ENCODE assay signal across 8 cellular contexts in genomic region chr5:173890195-173890951, GRCh38.
A peak's percentile ranks its signal among the peaks of the same experiment; 100 is the strongest.
DNase-seq lines count a peak whose midpoint lies in the region; ATAC-seq and TF ChIP-seq lines count a peak whose summit lies in the region.

No MANE protein-coding gene starts in this region.

- in situ Hi-C loops in astrocyte of the cerebellum (cut with HindIII; ENCODE audit: low sequenced_read_pairs) = no loop called here

- no peaks in the 10 kb centered on the region for H3K36me3 ChIP-seq in DOHH2 (ENCODE audit: control insufficient read depth, low read length)

- no peak overlapping the region for H3K27ac Mint-ChIP-seq in stimulated activated effector memory CD8-positive, alpha-beta T cell treated with anti-CD3 and anti-CD28 coated beads, Interleukin-12 subunit alpha, Interleukin-12 subunit beta, amount 100 ng/mL, for 72 hours

- no peaks in the 10 kb centered on the region for H3K9me3 Mint-ChIP-seq in stimulated activated effector memory CD8-positive, alpha-beta T cell treated with anti-CD3 and anti-CD28 coated beads, Interleukin-12 subunit alpha, Interleukin-12 subunit beta, amount 100 ng/mL, for 72 hours

- peaks cover 6% of the 10 kb centered on the region for H3K36me3 Mint-ChIP-seq in stimulated activated effector memory CD8-positive, alpha-beta T cell treated with anti-CD3 and anti-CD28 coated beads, Interleukin-12 subunit alpha, Interleukin-12 subunit beta, amount 100 ng/mL, for 72 hours

- H3K4me3 ChIP-seq in DOHH2 (ENCODE audit: low read length) = peak overlapping the region; percentile 23
- peak overlapping the region; percentile 90 for H3K4me3 ChIP-seq in astrocyte of the cerebellum (ENCODE audit: low read depth, low read length)

- H4K20me1 ChIP-seq in DOHH2 (ENCODE audit: control insufficient read depth, insufficient read depth, low read depth, low read length) = no peaks in the 10 kb centered on the region

- H3K9me3 ChIP-seq in DOHH2 (ENCODE audit: control insufficient read depth, insufficient read depth, low read length) = no peaks in the 10 kb centered on the region

- H3K4me1 Mint-ChIP-seq in stimulated activated effector memory CD8-positive, alpha-beta T cell treated with anti-CD3 and anti-CD28 coated beads, Interleukin-12 subunit alpha, Interleukin-12 subunit beta, amount 100 ng/mL, for 72 hours = peaks cover 61% of the 10 kb centered on the region

- peaks cover 26% of the 10 kb centered on the region for H3K79me2 ChIP-seq in DOHH2 (ENCODE audit: control insufficient read depth, low read length)

- peak overlapping the region; percentile 76 for H3K4me2 ChIP-seq in DOHH2 (ENCODE audit: low read length)

- peaks cover 67% of the 10 kb centered on the region for H3K4me1 ChIP-seq in DOHH2 (ENCODE audit: control insufficient read depth, low read length)

- peaks cover 6% of the 10 kb centered on the region; the same call in 1 of the 2 replicates for H3F3A ChIP-seq in DOHH2 (ENCODE audit: control insufficient read depth, insufficient read depth)

- no peaks in the 10 kb centered on the region for H3K27me3 ChIP-seq in DOHH2 (ENCODE audit: control insufficient read depth, low read length)

- DNase-seq in NCI-H146 (lab: John Stamatoyannopoulos, UW) (peak; percentile 55), astrocyte of the cerebellum (ENCODE audit: low read depth) (no peak), islet precursor cell (peak; percentile 67), Kasumi-1 (lab: John Stamatoyannopoulos, UW) (no peak)
- DNase-seq in stimulated activated effector memory CD8-positive, alpha-beta T cell treated with anti-CD3 and anti-CD28 coated beads, Interleukin-12 subunit alpha, Interleukin-12 subunit beta, amount 100 ng/mL, for 72 hours (ENCODE audit: low spot score in 2 of 2) = no peak

- H3K9me2 ChIP-seq in DOHH2 (replicated peaks; ENCODE audit: control insufficient read depth, low read length) = no peaks in the 10 kb centered on the region

- H3K4me3 Mint-ChIP-seq in stimulated activated effector memory CD8-positive, alpha-beta T cell treated with anti-CD3 and anti-CD28 coated beads, Interleukin-12 subunit alpha, Interleukin-12 subunit beta, amount 100 ng/mL, for 72 hours = peak overlapping the region; percentile 92

- no peak for TF ChIP-seq CTCF in DOHH2 (IDR thresholded peaks at IDR 0.05; ENCODE audit: low read depth, low read length, poor library complexity, severe bottlenecking)
- TF ChIP-seq CTCF in astrocyte of the cerebellum (IDR thresholded peaks at IDR 0.05; ENCODE audit: low read depth, low read length, missing control alignments) = no peak

- H3K27ac ChIP-seq in DOHH2 (ENCODE audit: low read depth, low read length) = no peak overlapping the region

- ATAC-seq in stimulated activated effector memory CD8-positive, alpha-beta T cell treated with anti-CD3 and anti-CD28 coated beads, Interleukin-12 subunit alpha, Interleukin-12 subunit beta, amount 100 ng/mL, for 72 hours = no peak
- ATAC-seq in GM19397 (IDR thresholded peaks at IDR 0.05; ENCODE audit: unreplicated experiment) (no peak), HG03108 (IDR thresholded peaks at IDR 0.05; ENCODE audit: unreplicated experiment) (no peak)

Comparison
In these comparisons a context has a peak if more than half of its experiments do, and no peak if none do; other contexts are left out.
1. DNase-seq: peak in NCI-H146 (single experiment) and islet precursor cell (single experiment); none in astrocyte of the cerebellum (single experiment), stimulated activated effector memory CD8-positive, alpha-beta T cell treated with anti-CD3 and anti-CD28 coated beads, Interleukin-12 subunit alpha, Interleukin-12 subunit beta, amount 100 ng/mL, for 72 hours (0 of 2) and Kasumi-1 (0 of 2).